Comparison of ENCODE assay signal across 15 cellular contexts in the genomic region with DNA sequence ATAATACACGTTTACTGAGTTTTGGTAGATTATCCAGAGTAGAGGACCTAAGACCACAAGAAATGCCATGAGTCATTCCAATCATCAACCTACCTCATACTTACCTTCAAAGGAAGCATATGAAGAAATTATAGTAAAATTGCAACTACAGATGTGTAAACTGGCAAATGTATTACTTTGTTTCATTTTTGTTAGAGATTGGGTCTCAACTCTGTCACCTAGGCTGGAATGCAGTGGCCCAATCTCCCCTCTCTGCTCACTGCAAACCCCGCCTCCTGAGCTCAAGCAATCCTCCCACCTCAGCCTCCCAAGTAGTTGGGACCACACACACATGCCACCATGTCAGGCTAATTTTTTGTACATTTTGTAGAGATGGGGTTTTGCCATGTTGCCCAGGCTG. TPM values are rescaled to one million over a fixed set of nuclear protein-coding genes. Genes with fewer than 3 reads are reported as not detected.
A peak's percentile ranks its signal among the peaks of the same experiment; 100 is the strongest.
DNase-seq lines count a peak whose midpoint lies in the region; ATAC-seq and TF ChIP-seq lines count a peak whose summit lies in the region.
"Had no signal": no experiment of that assay in that cellular context is flagged by ENCODE, and none has a peak within 500 bp of the region (broad histone marks: within the 10 kb centered on the region; RNA-seq: fewer than 3 reads in every experiment).

No MANE protein-coding gene starts in this region.

- no peak overlapping the region for H2AFZ ChIP-seq in Loucy (ENCODE audit: low read length)

- H3K27ac Mint-ChIP-seq in activated T-cell treated with anti-CD3 and anti-CD28 coated beads, Interleukin-2, amount 50 U/mL, for 24 hours, result peak overlapping the region; percentile 79
- H3K27ac Mint-ChIP-seq: HFFc6 had no signal

- H3K4me1 Mint-ChIP-seq in activated T-cell treated with anti-CD3 and anti-CD28 coated beads, Interleukin-2, amount 50 U/mL, for 24 hours (ENCODE audit: low read depth), result peaks cover 67% of the 10 kb centered on the region

- no peaks in the 10 kb centered on the region for H3K9me2 ChIP-seq in Loucy (replicated peaks; ENCODE audit: low read depth, low read length)

- H3K4me1 ChIP-seq in Loucy (ENCODE audit: insufficient read depth, low read length, poor library complexity, severe bottlenecking) (peaks cover 38% of the 10 kb centered on the region), vagina (peaks cover 29% of the 10 kb centered on the region)

- peak overlapping the region; percentile 20 for H3K9ac ChIP-seq in Loucy (ENCODE audit: low read depth, low read length, poor library complexity, severe bottlenecking)

- H3K36me3 ChIP-seq in Loucy (ENCODE audit: insufficient read depth, low read length), result peaks cover 18% of the 10 kb centered on the region; the same call in 1 of the 2 replicates
- H3K36me3 ChIP-seq in vagina, result peaks cover 0 to 27% of the 10 kb centered on the region in 2 donors

- no peak for TF ChIP-seq POLR2A in vagina (IDR thresholded peaks at IDR 0.05)

- no peak for DNase-seq in activated T-cell treated with anti-CD3 and anti-CD28 coated beads, Interleukin-2, amount 50 U/mL, for 24 hours
- DNase-seq in activated T-cell treated with anti-CD3 and anti-CD28 coated beads for 4 hours (no peak), vagina (ENCODE audit: extremely low spot score in 2 of 2) (no peak)
- DNase-seq in activated T-cell treated with anti-CD3 and anti-CD28 coated beads, Interleukin-2, amount 50 U/mL, for 48 hours, result peak; percentile 34 to 38
- peak; percentile 39 for DNase-seq in stimulated activated CD8-positive, alpha-beta memory T cell treated with anti-CD3 and anti-CD28 coated beads, Interleukin-4, amount 100 ng/mL, for 48 hours
- DNase-seq: CD8-positive, alpha-beta T cell; HFFc6; NCI-H1436 treated with DMSO at 0.1 percent for 48 hours; NCI-H2081; NCI-H226; NCI-H526; NK-92 treated with Interleukin-12 subunit alpha and Interleukin-12 subunit beta, amount 100 ng/mL, for 24 hours had no signal

- no peaks in the 10 kb centered on the region for H3K27me3 Mint-ChIP-seq in activated T-cell treated with anti-CD3 and anti-CD28 coated beads, Interleukin-2, amount 50 U/mL, for 24 hours

- H3K27me3 ChIP-seq in Loucy (ENCODE audit: insufficient read depth, low read length, poor library complexity, severe bottlenecking), result no peaks in the 10 kb centered on the region
- H3K27me3 ChIP-seq in vagina, result no peaks in the 10 kb centered on the region

- H3F3A ChIP-seq in Loucy (ENCODE audit: low read depth), result no peaks in the 10 kb centered on the region

- no peak for ATAC-seq in GM21526 (IDR thresholded peaks at IDR 0.05; ENCODE audit: low FRiP score, unreplicated experiment)
- ATAC-seq: CD8-positive, alpha-beta T cell had no signal

- no peaks in the 10 kb centered on the region for H3K9me3 Mint-ChIP-seq in activated T-cell treated with anti-CD3 and anti-CD28 coated beads, Interleukin-2, amount 50 U/mL, for 24 hours
- H3K9me3 Mint-ChIP-seq: CD8-positive, alpha-beta T cell; HFFc6 had no signal

- TF ChIP-seq CTCF in Loucy (conservative IDR thresholded peaks at IDR 0.05; ENCODE audit: low read length) (no peak), vagina (IDR thresholded peaks at IDR 0.05) (no peak)

- H3K4me3 ChIP-seq in Loucy (ENCODE audit: low read length, poor library complexity, severe bottlenecking), result peak overlapping the region; percentile 40
- no peak overlapping the region for H3K4me3 ChIP-seq in vagina

- H3K4me2 ChIP-seq in Loucy (ENCODE audit: low read depth, low read length, poor library complexity, severe bottlenecking), result peak overlapping the region; percentile 65

- H3K4me3 Mint-ChIP-seq in activated T-cell treated with anti-CD3 and anti-CD28 coated beads, Interleukin-2, amount 50 U/mL, for 24 hours, result no peak overlapping the region
- H3K4me3 Mint-ChIP-seq: CD8-positive, alpha-beta T cell; HFFc6 had no signal

- no peaks in the 10 kb centered on the region for H3K9me3 ChIP-seq in Loucy (ENCODE audit: insufficient read depth, low read depth, low read length)
- no peaks in the 10 kb centered on the region for H3K9me3 ChIP-seq in vagina

- H3K27ac ChIP-seq in vagina, result no peak overlapping the region
- H3K27ac ChIP-seq: RWPE1 had no signal

- peaks cover 82% of the 10 kb centered on the region for H3K36me3 Mint-ChIP-seq in activated T-cell treated with anti-CD3 and anti-CD28 coated beads, Interleukin-2, amount 50 U/mL, for 24 hours (ENCODE audit: low read depth)

- intact Hi-C loops in vagina (cut with DNase I), result no loop called here

- H4K20me1 ChIP-seq in Loucy (ENCODE audit: insufficient read depth, low read length, poor library complexity, severe bottlenecking), result peaks cover 10% of the 10 kb centered on the region

- H3K79me2 ChIP-seq in Loucy (ENCODE audit: insufficient read depth, low read length), result peaks cover 87% of the 10 kb centered on the region

RNA-seq across cellular contexts. Expression of gene TMCO1, which starts 5.2 kb away (rescaled TPM):
- 33.1 TPM for total RNA-seq in vagina

Comparison
In these comparisons a context has a peak if more than half of its experiments do, and no peak if none do; other contexts are left out.
1. DNase-seq: peak in activated T-cell treated with anti-CD3 and anti-CD28 coated beads, Interleukin-2, amount 50 U/mL, for 48 hours (2 of 2) and stimulated activated CD8-positive, alpha-beta memory T cell treated with anti-CD3 and anti-CD28 coated beads, Interleukin-4, amount 100 ng/mL, for 48 hours (single experiment); none in activated T-cell treated with anti-CD3 and anti-CD28 coated beads, Interleukin-2, amount 50 U/mL, for 24 hours (single experiment), activated T-cell treated with anti-CD3 and anti-CD28 coated beads for 4 hours (single experiment) and vagina (0 of 2).